ENCODE assay signal across 9 cellular contexts in genomic region chr19:8320564-8321066, GRCh38. TPM values are rescaled to one million over a fixed set of nuclear protein-coding genes. Genes with fewer than 3 reads are reported as not detected.
DNase-seq lines count a peak whose midpoint lies in the region; FAIRE-seq and TF ChIP-seq lines count a peak whose summit lies in the region.
"Had no signal": no experiment of that assay in that cellular context is flagged by ENCODE, and none has a peak within 500 bp of the region (broad histone marks: within the 10 kb centered on the region; RNA-seq: fewer than 3 reads in every experiment).

No MANE protein-coding gene starts in this region.

- peaks cover 14% of the 10 kb centered on the region for H3K36me3 ChIP-seq in astrocyte (ENCODE audit: insufficient read depth, low read length)
- peaks cover 2 to 10% of the 10 kb centered on the region in 2 donors for H3K36me3 ChIP-seq in kidney (ENCODE audit: control insufficient read depth in 1 of 2, insufficient read depth in 2 of 2, low read length in 2 of 2)

- no peaks in the 10 kb centered on the region for H3K27me3 Mint-ChIP-seq in IgD-negative memory B cell
- H3K27me3 Mint-ChIP-seq in astrocyte (ENCODE audit: low read depth, unreplicated experiment): no peaks in the 10 kb centered on the region

- H3K4me3 ChIP-seq in astrocyte (ENCODE audit: insufficient read depth, low read depth, low read length) (peak overlapping the region; percentile 97), kidney (ENCODE audit: low read length in 2 of 2) (peak overlapping the region; percentile 89 to 99)

- FAIRE-seq in astrocyte (lab: Jason Lieb, UNC) (no peak), kidney (lab: Jason Lieb, UNC) (no peak)
- FAIRE-seq: colon had no signal

- H3K27ac ChIP-seq in astrocyte (ENCODE audit: low read depth, low read length): peak overlapping the region; percentile 98
- H3K27ac ChIP-seq in kidney (ENCODE audit: low read depth in 2 of 2, low read length in 2 of 2): peak overlapping the region; percentile 86 to 94
- peak overlapping the region; percentile 82 for H3K27ac ChIP-seq in substantia nigra (ENCODE audit: low read depth, low read length, poor library complexity, severe bottlenecking)

- peaks cover 47% of the 10 kb centered on the region for H3K79me2 ChIP-seq in astrocyte (ENCODE audit: insufficient read depth, low read length)

- H3K27me3 ChIP-seq in astrocyte (ENCODE audit: insufficient read depth, low read length): no peaks in the 10 kb centered on the region

- H3K27ac Mint-ChIP-seq in IgD-negative memory B cell (peak overlapping the region; percentile 97 to 98 (median 98)), astrocyte (ENCODE audit: unreplicated experiment) (peak overlapping the region; percentile 100)

- peaks cover 36% of the 10 kb centered on the region for H4K20me1 ChIP-seq in astrocyte (ENCODE audit: insufficient read depth, low read length)

- no peak for TF ChIP-seq CTCF in astrocyte (IDR thresholded peaks at IDR 0.05; ENCODE audit: insufficient read depth, low read depth, low read length)
- TF ChIP-seq CTCF in kidney (IDR thresholded peaks at IDR 0.05; ENCODE audit: borderline replicate concordance, extremely low read depth, insufficient read depth): no peak

- H3K9me3 ChIP-seq in astrocyte (ENCODE audit: insufficient read depth, low read depth, low read length) (no peaks in the 10 kb centered on the region), kidney (ENCODE audit: control insufficient read depth in 1 of 2, low read length in 2 of 2) (no peaks in the 10 kb centered on the region)

- peak overlapping the region; percentile 81 for H2AFZ ChIP-seq in astrocyte (ENCODE audit: low read depth, low read length)

- H3K4me2 ChIP-seq in astrocyte (ENCODE audit: low read length): peak overlapping the region; percentile 100

- H3K4me1 ChIP-seq in astrocyte (ENCODE audit: insufficient read depth, low read length) (peaks cover 22% of the 10 kb centered on the region), kidney (ENCODE audit: control insufficient read depth in 1 of 2, insufficient read depth in 1 of 2, low read depth in 1 of 2, low read length in 2 of 2) (peaks cover 10 to 22% of the 10 kb centered on the region in 2 donors)

- intact Hi-C loops in kidney (cut with DNase I): no loop called here

- peak overlapping the region; percentile 95 to 99 (median 98) for H3K4me3 Mint-ChIP-seq in IgD-negative memory B cell
- peak overlapping the region; percentile 100 for H3K4me3 Mint-ChIP-seq in astrocyte (ENCODE audit: unreplicated experiment)

- H3K36me3 Mint-ChIP-seq in IgD-negative memory B cell: peaks cover 1% of the 10 kb centered on the region
- peaks cover 4% of the 10 kb centered on the region for H3K36me3 Mint-ChIP-seq in astrocyte (ENCODE audit: low read depth, unreplicated experiment)

- no peaks in the 10 kb centered on the region for H3K9me3 Mint-ChIP-seq in IgD-negative memory B cell
- no peaks in the 10 kb centered on the region for H3K9me3 Mint-ChIP-seq in astrocyte (ENCODE audit: unreplicated experiment)

- DNase-seq in activated CD4-positive, alpha-beta T cell treated with anti-CD3 and anti-CD28 coated beads for 48 hours: peak; percentile 38
- no peak for DNase-seq in activated CD4-positive, alpha-beta T cell treated with anti-CD3 and anti-CD28 coated beads, Interleukin-2, amount 50 U/mL, for 48 hours
- DNase-seq in astrocyte (ENCODE audit: low read depth) (no peak), kidney (no peak), substantia nigra (lab: John Stamatoyannopoulos, UW) (peak in 2 of 49 donors; percentile 18 to 42), cerebellar nuclear complex (lab: John Stamatoyannopoulos, UW) (no peak), HT-29 (ENCODE audit: low spot score) (no peak)

- H3K4me1 Mint-ChIP-seq in IgD-negative memory B cell: peaks cover 15 to 20% (median 16%) of the 10 kb centered on the region in 3 donors
- peaks cover 7% of the 10 kb centered on the region for H3K4me1 Mint-ChIP-seq in astrocyte (ENCODE audit: low read depth, unreplicated experiment)

- peak overlapping the region; percentile 100 for H3K9ac ChIP-seq in astrocyte (ENCODE audit: low read length)
- H3K9ac ChIP-seq in kidney (ENCODE audit: low read length in 2 of 2): peak overlapping the region; percentile 96 to 100

RNA-seq across cellular contexts. Expression of gene NDUFA7, which starts 0.6 kb away (rescaled TPM):
- polyA plus RNA-seq in IgD-negative memory B cell: 141 TPM
- total RNA-seq in astrocyte: 45.4 and 49.3 TPM in 2 replicates
- total RNA-seq in kidney: 51.2 TPM
- 304 TPM for polyA plus RNA-seq in kidney (ENCODE audit: insufficient read depth, low read depth, low replicate concordance)
- 73.3 and 79.7 TPM in 2 replicates for total RNA-seq in HT-29 (2014; rRNA removed; shearing (Covaris generic))

RNA-seq across cellular contexts. Expression of gene RPS28, which starts 0.7 kb away (rescaled TPM):
- polyA plus RNA-seq in IgD-negative memory B cell (2,981 TPM), kidney (ENCODE audit: insufficient read depth, low read depth, low replicate concordance) (1,887 TPM)
- total RNA-seq in astrocyte (1,111 and 1,198 TPM in 2 replicates), kidney (1,258 TPM)
- total RNA-seq in HT-29 (2014; rRNA removed; shearing (Covaris generic)): 1,376 and 1,588 TPM in 2 replicates

RNA-seq across cellular contexts. Expression of gene CD320, which starts 12.5 kb away (rescaled TPM):
- polyA plus RNA-seq in IgD-negative memory B cell (34.4 TPM), kidney (ENCODE audit: insufficient read depth, low read depth, low replicate concordance) (63.1 TPM)
- total RNA-seq in astrocyte (35.6 and 42.2 TPM in 2 replicates), kidney (26.1 TPM)
- 113 and 120 TPM in 2 replicates for total RNA-seq in HT-29 (2014; rRNA removed; shearing (Covaris generic))

RNA-seq across cellular contexts. Expression of gene KANK3, which starts 22.4 kb away (rescaled TPM):
- polyA plus RNA-seq in IgD-negative memory B cell (not detected), kidney (ENCODE audit: insufficient read depth, low read depth, low replicate concordance) (15.0 TPM)
- total RNA-seq in astrocyte (0.94 and 2.9 TPM in 2 replicates), kidney (26.6 TPM)
- total RNA-seq in HT-29 (2014; rRNA removed; shearing (Covaris generic)): 0.23 and 1.4 TPM in 2 replicates

RNA-seq across cellular contexts. Expression of gene ANGPTL4, which starts 43.3 kb away (rescaled TPM):
- not detected for polyA plus RNA-seq in IgD-negative memory B cell
- 110 and 115 TPM in 2 replicates for total RNA-seq in astrocyte
- 7.2 TPM for total RNA-seq in kidney
- polyA plus RNA-seq in kidney (ENCODE audit: insufficient read depth, low read depth, low replicate concordance): 40.3 TPM
- 0.20 TPM in 1 of 2 replicates, not detected in the other for total RNA-seq in HT-29 (2014; rRNA removed; shearing (Covaris generic))
